ENCODE assay signal across 10 cellular contexts in genomic region chr16:14289692-14290340, GRCh38.
DNase-seq lines count a peak whose midpoint lies in the region; ATAC-seq and TF ChIP-seq lines count a peak whose summit lies in the region.
"Had no signal": no experiment of that assay in that cellular context is flagged by ENCODE, and none has a peak within 500 bp of the region (broad histone marks: within the 10 kb centered on the region; RNA-seq: fewer than 3 reads in every experiment).

No MANE protein-coding gene starts in this region.

- dilution Hi-C loops in IMR-90 (cut with HindIII; ENCODE audit: low sequenced_read_pairs, unreplicated experiment) = no loop called here

- no peak overlapping the region for H2AK5ac ChIP-seq in IMR-90 (ENCODE audit: low read depth, low read length)

- no peaks in the 10 kb centered on the region for H3K36me3 ChIP-seq in IMR-90 (ENCODE audit: control insufficient read depth, insufficient read depth, low read length)

- H3K18ac ChIP-seq in IMR-90 (ENCODE audit: low read depth, low read length) = no peak overlapping the region

- H3K9me3 ChIP-seq in IMR-90 (ENCODE audit: control insufficient read depth, insufficient read depth, low read length) = peaks cover 5% of the 10 kb centered on the region

- no peak overlapping the region for H3K4me3 ChIP-seq in IMR-90 (ENCODE audit: insufficient read depth, low read depth, low read length)
- H3K4me3 ChIP-seq: BLaER1 treated with 17β-estradiol and CSF1 and Interleukin-3, amounts not matched to agents 10 nM and 100 nM; lung had no signal

- no peak overlapping the region for H2BK5ac ChIP-seq in IMR-90 (ENCODE audit: low read depth, low read length, poor library complexity, severe bottlenecking)

- H2AK9ac ChIP-seq in IMR-90 (replicated peaks; ENCODE audit: low read depth, low read length, poor library complexity) = no peak overlapping the region

- 58% methylated on average over 5 of the region's 9 CpGs; no CpG with 5 or more reads in 1 of the 2 experiments for WGBS in IMR-90 (ENCODE audit: extremely low coverage in 2 of 2, insufficient read length in 1 of 2), 2 experiments

- H2BK120ac ChIP-seq in IMR-90 (ENCODE audit: low read depth, low read length) = no peak overlapping the region

- POLR2A ChIA-PET in IMR-90 (lab: Charles Lee; ENCODE audit: unreplicated experiment) = no interaction called here

- H3K14ac ChIP-seq in IMR-90 (replicated peaks; ENCODE audit: low read depth, low read length) = no peak overlapping the region

- no peak overlapping the region for H3K23ac ChIP-seq in IMR-90 (ENCODE audit: low read depth, low read length)

- no peak overlapping the region for H2BK15ac ChIP-seq in IMR-90 (ENCODE audit: low read depth, low read length)

- DNase-seq in NCI-H2081 (lab: John Stamatoyannopoulos, UW) (peak; percentile 54 to 55), NCI-H2081 treated with DMSO at 0.1 percent for 48 hours (lab: John Stamatoyannopoulos, UW) (no peak), IMR-90 (peak; percentile 24), T1000 (lab: John Stamatoyannopoulos, UW) (peak; percentile 20), iPS-NIHi7 (ENCODE audit: extremely low spot score) (peak; percentile 75), NCI-H1694 (lab: John Stamatoyannopoulos, UW) (no peak), cerebellar nuclear complex (lab: John Stamatoyannopoulos, UW) (no peak)

- H3K9me1 ChIP-seq in IMR-90 (ENCODE audit: insufficient read depth, low read length) = no peaks in the 10 kb centered on the region

- H2BK20ac ChIP-seq in IMR-90 (ENCODE audit: low read depth, low read length) = no peak overlapping the region

- peak; percentile 46 for TF ChIP-seq RAD21 in IMR-90 (IDR thresholded peaks at IDR 0.05; ENCODE audit: low read length)

- no peak overlapping the region for H3K4ac ChIP-seq in IMR-90 (ENCODE audit: low read depth, low read length)

- H4K5ac ChIP-seq in IMR-90 (ENCODE audit: low read depth, low read length) = no peak overlapping the region

- H3K79me1 ChIP-seq in IMR-90 (ENCODE audit: low read depth in 1 of 2, low read length in 2 of 2) = no peaks in the 10 kb centered on the region

- no peaks in the 10 kb centered on the region for H3K4me1 ChIP-seq in IMR-90 (ENCODE audit: control insufficient read depth, insufficient read depth, low read length)

- H4K91ac ChIP-seq in IMR-90 (ENCODE audit: insufficient read depth, low read depth, low read length) = no peak overlapping the region

- CTCF ChIA-PET in IMR-90 (lab: Yijun Ruan, JAX) = no interaction called here

- H3K56ac ChIP-seq in IMR-90 (ENCODE audit: extremely low read depth, insufficient read depth, low read length) = no peak overlapping the region

- intact Hi-C loops in IMR-90 (cut with micrococcal nuclease) = loop anchor here (5.0 kb wide), 1 partner anchor 218 kb away; the partner anchor contains the start of gene MRTFB

- no peak overlapping the region for H3K9ac ChIP-seq in IMR-90 (ENCODE audit: low read depth, low read length)
- H3K9ac ChIP-seq: BLaER1 treated with 17β-estradiol and CSF1 and Interleukin-3, amounts not matched to agents 10 nM and 100 nM had no signal

- peaks cover 6% of the 10 kb centered on the region for H4K20me1 ChIP-seq in IMR-90 (ENCODE audit: insufficient read depth, low read length)

- BruUV-seq in IMR-90 (replicated peaks; lab: Mats Ljungman, UMichigan) = no TSS peak

- no peak for TF ChIP-seq POLR2A in IMR-90 (IDR thresholded peaks at IDR 0.05; ENCODE audit: low read depth, low read length)

- no peak overlapping the region for H3K4me2 ChIP-seq in IMR-90 (ENCODE audit: low read depth, low read length)
- H3K4me2 ChIP-seq: BLaER1 treated with 17β-estradiol and CSF1 and Interleukin-3, amounts not matched to agents 10 nM and 100 nM had no signal

- no peak overlapping the region for H3K27ac ChIP-seq in IMR-90 (ENCODE audit: insufficient read depth, low read length)
- H3K27ac ChIP-seq: BLaER1 treated with 17β-estradiol and CSF1 and Interleukin-3, amounts not matched to agents 10 nM and 100 nM had no signal

- peaks cover 4% of the 10 kb centered on the region; the same call in 1 of the 2 replicates for H3K27me3 ChIP-seq in IMR-90 (ENCODE audit: control insufficient read depth, insufficient read depth, low read length)
- H3K27me3 ChIP-seq: BLaER1 treated with 17β-estradiol and CSF1 and Interleukin-3, amounts not matched to agents 10 nM and 100 nM had no signal

- in situ Hi-C loops in IMR-90 (cut with MboI; ENCODE audit: low sequenced_read_pairs) = loop anchor here (10.0 kb wide), 1 partner anchor 365 kb away; the partner anchor contains the start of gene ERCC4

- H4K8ac ChIP-seq in IMR-90 (ENCODE audit: low read depth in 2 of 2, low read length in 2 of 2) = no peak overlapping the region

- TF ChIP-seq CTCF in IMR-90 (conservative IDR thresholded peaks at IDR 0.05; ENCODE audit: low read depth, low read length) = peak; percentile 34; the same call in 1 of the 2 replicates

- no peak overlapping the region for H2AFZ ChIP-seq in IMR-90 (replicated peaks; ENCODE audit: low read length, poor library complexity)

- ATAC-seq in IMR-90 (ENCODE audit: low read depth) (no peak), GM18498 (IDR thresholded peaks at IDR 0.05; ENCODE audit: unreplicated experiment) (no peak)

TF ChIP-seq in IMR-90, 13 proteins besides CTCF, POLR2A, EP300 and RAD21:
- TF ChIP-seq FOS (IDR thresholded peaks at IDR 0.05; ENCODE audit: low read depth, low read length) (no peak), MAZ (IDR thresholded peaks at IDR 0.05; ENCODE audit: borderline replicate concordance, low read depth, low read length) (no peak), CHD1 (IDR thresholded peaks at IDR 0.05; ENCODE audit: low read depth, low read length) (no peak), SMC3 (IDR thresholded peaks at IDR 0.05; ENCODE audit: low read depth, low read length) (no peak), RFX5 (IDR thresholded peaks at IDR 0.05; ENCODE audit: low read depth, low read length) (no peak), CEBPB (IDR thresholded peaks at IDR 0.05; ENCODE audit: low read depth, low read length) (no peak), USF2 (IDR thresholded peaks at IDR 0.05; ENCODE audit: low read depth, low read length) (no peak), ELK1 (IDR thresholded peaks at IDR 0.05; ENCODE audit: borderline replicate concordance, low read depth, low read length) (no peak), MAFK (IDR thresholded peaks at IDR 0.05; ENCODE audit: low read depth, low read length) (no peak), NFE2L2 (IDR thresholded peaks at IDR 0.05; ENCODE audit: low read depth, low read length) (no peak), BHLHE40 (IDR thresholded peaks at IDR 0.05; ENCODE audit: low read depth, low read length) (no peak)

Comparison
In these comparisons a context has a peak if more than half of its experiments do, and no peak if none do; other contexts are left out.
1. DNase-seq: peak in NCI-H2081 (2 of 2), IMR-90 (single experiment), T1000 (single experiment) and iPS-NIHi7 (single experiment); none in NCI-H2081 treated with DMSO at 0.1 percent for 48 hours (single experiment), NCI-H1694 (single experiment) and cerebellar nuclear complex (0 of 2).